Comparison of ENCODE assay signal across 9 cellular contexts in the genomic region with DNA sequence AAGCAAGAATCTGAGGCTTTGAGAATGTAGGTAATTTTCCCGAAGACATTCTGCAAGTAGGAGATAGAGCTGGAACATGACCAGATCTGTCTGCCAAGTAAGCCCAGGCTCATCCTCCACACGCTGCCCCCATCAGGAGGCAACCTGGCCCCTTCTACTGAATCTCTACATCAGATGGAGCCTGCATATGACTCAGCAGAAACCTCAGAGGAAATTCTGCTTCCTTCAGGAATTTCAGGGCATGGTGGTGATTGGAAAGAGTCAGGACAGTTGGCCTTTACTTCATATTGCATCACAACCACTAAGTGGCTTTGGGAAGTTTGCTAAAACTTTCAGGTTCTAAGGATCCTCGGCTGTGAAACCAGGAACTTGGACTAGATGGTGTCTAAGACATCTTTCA.
A peak's percentile ranks its signal among the peaks of the same experiment; 100 is the strongest.
DNase-seq lines count a peak whose midpoint lies in the region; ATAC-seq and TF ChIP-seq lines count a peak whose summit lies in the region.
"Had no signal": no experiment of that assay in that cellular context is flagged by ENCODE, and none has a peak within 500 bp of the region (broad histone marks: within the 10 kb centered on the region; RNA-seq: fewer than 3 reads in every experiment).

No MANE protein-coding gene starts in this region.

- no peaks in the 10 kb centered on the region for H3K36me3 ChIP-seq in body of pancreas (replicated peaks in 1 of 2; ENCODE audit: insufficient read depth in 1 of 2, low read depth in 2 of 2)
- no peaks in the 10 kb centered on the region for H3K36me3 ChIP-seq in ovary
- H3K36me3 ChIP-seq: heart left ventricle had no signal

- no peak overlapping the region for H2BK5ac ChIP-seq in H9 (ENCODE audit: insufficient read length, low read length)

- no peak overlapping the region for H2AFZ ChIP-seq in H9 (ENCODE audit: low read length)

- no peak overlapping the region for H2BK12ac ChIP-seq in H9 (ENCODE audit: insufficient read length, low read depth, low read length)

- no peak overlapping the region for H3K14ac ChIP-seq in H9 (ENCODE audit: insufficient read depth, low read length)

- H3K36me3 Mint-ChIP-seq in CD14-positive monocyte (peaks cover 0 to 4% of the 10 kb centered on the region in 2 donors), H9 (ENCODE audit: insufficient read depth in 1 of 3, low read depth in 3 of 3) (peaks cover 0 to 5% (median 0%) of the 10 kb centered on the region in 3 experiments; a peak in 3 of 7 replicates)

- H2BK15ac ChIP-seq in H9 (ENCODE audit: low read depth, low read length): no peak overlapping the region

- TF ChIP-seq POLR2A in body of pancreas (IDR thresholded peaks at IDR 0.05) (no peak), ovary (IDR thresholded peaks at IDR 0.05) (no peak)

- H3K4me3 Mint-ChIP-seq in CD14-positive monocyte (no peak overlapping the region), H9 (no peak overlapping the region)

- WGBS in body of pancreas, 2 donors: 54 to 77% methylated on average over 3 of the region's 3 CpGs
- WGBS in ovary, 3 donors: 40 to 56% (median 45%) methylated on average over 3 of the region's 3 CpGs
- no CpG with 5 or more reads among the region's 3 CpGs for WGBS in H9 (ENCODE audit: extremely low coverage, insufficient read length, low lambda C conversion rate)

- H3K27ac Mint-ChIP-seq in CD14-positive monocyte: peak overlapping the region; percentile 91 to 96 (median 95)
- no peak overlapping the region for H3K27ac Mint-ChIP-seq in H9

- H4K5ac ChIP-seq in H9 (ENCODE audit: insufficient read length, low read depth, low read length): no peak overlapping the region

- TF ChIP-seq CTCF in CD14-positive monocyte (IDR thresholded peaks at IDR 0.05) (no peak), body of pancreas (IDR thresholded peaks at IDR 0.05) (no peak), ovary (IDR thresholded peaks at IDR 0.05) (no peak), H9 (conservative IDR thresholded peaks at IDR 0.05) (no peak)

- no peaks in the 10 kb centered on the region for H3K79me2 ChIP-seq in H9 (ENCODE audit: insufficient read depth, low read length)

- H4K91ac ChIP-seq in H9 (ENCODE audit: insufficient read length, low read depth, low read length): no peak overlapping the region

- peak; percentile 69 for ATAC-seq in body of pancreas

- H3K4me3 ChIP-seq in body of pancreas: no peak overlapping the region
- H3K4me3 ChIP-seq in ovary: no peak overlapping the region

- no peak overlapping the region for H2AK5ac ChIP-seq in H9 (ENCODE audit: insufficient read length, low read length)

- H3T11ph ChIP-seq in H9 (ENCODE audit: low read length): no peak overlapping the region

- no peaks in the 10 kb centered on the region for H4K20me1 ChIP-seq in H9 (ENCODE audit: control insufficient read depth, insufficient read depth, insufficient read length)

- no peak overlapping the region for H3K9ac ChIP-seq in H9 (ENCODE audit: extremely low read depth, insufficient read length, low read length)

- no peak overlapping the region for H3K18ac ChIP-seq in H9 (ENCODE audit: insufficient read length, low read depth, low read length)

- H3K79me1 ChIP-seq in H9 (ENCODE audit: insufficient read depth, low read depth, low read length, poor library complexity, severe bottlenecking): no peaks in the 10 kb centered on the region

- H4K8ac ChIP-seq in H9 (replicated peaks; ENCODE audit: insufficient read length, low read depth, low read length): no peak overlapping the region

- H3K4me1 Mint-ChIP-seq in CD14-positive monocyte: peaks cover 54% of the 10 kb centered on the region
- peaks cover 10% of the 10 kb centered on the region in 2 experiments for H3K4me1 Mint-ChIP-seq in H9

- H2BK20ac ChIP-seq in H9 (ENCODE audit: low read depth, low read length, poor library complexity, severe bottlenecking): no peak overlapping the region

- H3K4me1 ChIP-seq in body of pancreas (no peaks in the 10 kb centered on the region), ovary (ENCODE audit: insufficient read depth) (peaks cover 1% of the 10 kb centered on the region), H9 (ENCODE audit: insufficient read depth, low read length) (no peaks in the 10 kb centered on the region; the same call in 1 of the 2 replicates)

- intact Hi-C loops in CD14-positive monocyte (cut with micrococcal nuclease) (loop anchor here in 1 of 2 donors (5.0 kb wide), 1 partner anchor 130 kb away; no protein-coding TSS in a partner anchor), body of pancreas (cut with DNase I) (no loop called here), ovary (cut with DNase I) (no loop called here)

- no peak overlapping the region for H3K56ac ChIP-seq in H9 (ENCODE audit: insufficient read length, low read depth, low read length)

- no peak overlapping the region for H3K4me2 ChIP-seq in H9 (ENCODE audit: insufficient read depth, insufficient read length, low read length)

- no peak overlapping the region for H3K23ac ChIP-seq in H9 (ENCODE audit: insufficient read length, low read depth, low read length)

- H3K9me3 Mint-ChIP-seq in CD14-positive monocyte (peaks cover 2 to 20% (median 14%) of the 10 kb centered on the region in 7 donors), H9 (peaks cover 0 to 7% of the 10 kb centered on the region in 2 experiments; a peak in 2 of 5 replicates)

- no peaks in the 10 kb centered on the region for H3K23me2 ChIP-seq in H9 (ENCODE audit: insufficient read length, low read depth, low read length, poor library complexity, severe bottlenecking)

- DNase-seq in CD14-positive monocyte (ENCODE audit: low spot score): no peak
- DNase-seq in M059J (ENCODE audit: low read depth): peak; percentile 70
- DNase-seq in body of pancreas: peak in 1 of 4 donors; percentile 13
- DNase-seq in myocyte (ENCODE audit: low read depth): peak; percentile 31
- DNase-seq in GM19240 (ENCODE audit: insufficient read length, low spot score): no peak
- no peak for DNase-seq in ovary
- DNase-seq in H9: no peak
- no peak for DNase-seq in foreskin melanocyte
- DNase-seq: heart left ventricle had no signal

- H3K27me3 ChIP-seq in body of pancreas: no peaks in the 10 kb centered on the region
- no peaks in the 10 kb centered on the region for H3K27me3 ChIP-seq in ovary
- H3K27me3 ChIP-seq in H9 (ENCODE audit: insufficient read depth, low read length): no peaks in the 10 kb centered on the region
- H3K27me3 ChIP-seq: heart left ventricle had no signal

- H3K9me3 ChIP-seq in body of pancreas (no peaks in the 10 kb centered on the region), ovary (no peaks in the 10 kb centered on the region), H9 (ENCODE audit: control insufficient read depth, low read depth, low read length) (no peaks in the 10 kb centered on the region)

- H3K4ac ChIP-seq in H9 (ENCODE audit: low read depth, low read length): no peak overlapping the region

- TF ChIP-seq EP300 in ovary (IDR thresholded peaks at IDR 0.05): no peak

- no peak overlapping the region for H2BK120ac ChIP-seq in H9 (ENCODE audit: low read depth, low read length, poor library complexity, severe bottlenecking)

- H3K27me3 Mint-ChIP-seq in CD14-positive monocyte (ENCODE audit: low read depth in 3 of 3) (no peaks in the 10 kb centered on the region), H9 (ENCODE audit: low read depth) (peaks cover 1% of the 10 kb centered on the region)

- peak overlapping the region in 2 of 4 donors; percentile 22 to 24 for H3K27ac ChIP-seq in body of pancreas
- H3K27ac ChIP-seq in ovary: no peak overlapping the region
- H3K27ac ChIP-seq in H9 (ENCODE audit: insufficient read length, low read depth, low read length): no peak overlapping the region

Comparison
In these comparisons a context has a peak if more than half of its experiments do, and no peak if none do; other contexts are left out.
1. DNase-seq: peak in M059J (single experiment) and myocyte (single experiment); none in CD14-positive monocyte (single experiment), GM19240 (single experiment), ovary (0 of 5), H9 (single experiment) and foreskin melanocyte (single experiment).
2. H3K27ac Mint-ChIP-seq: peak in CD14-positive monocyte (7 of 7); none in H9 (0 of 3).